Comparison of ENCODE assay signal across 1 cellular context in the genomic region with DNA sequence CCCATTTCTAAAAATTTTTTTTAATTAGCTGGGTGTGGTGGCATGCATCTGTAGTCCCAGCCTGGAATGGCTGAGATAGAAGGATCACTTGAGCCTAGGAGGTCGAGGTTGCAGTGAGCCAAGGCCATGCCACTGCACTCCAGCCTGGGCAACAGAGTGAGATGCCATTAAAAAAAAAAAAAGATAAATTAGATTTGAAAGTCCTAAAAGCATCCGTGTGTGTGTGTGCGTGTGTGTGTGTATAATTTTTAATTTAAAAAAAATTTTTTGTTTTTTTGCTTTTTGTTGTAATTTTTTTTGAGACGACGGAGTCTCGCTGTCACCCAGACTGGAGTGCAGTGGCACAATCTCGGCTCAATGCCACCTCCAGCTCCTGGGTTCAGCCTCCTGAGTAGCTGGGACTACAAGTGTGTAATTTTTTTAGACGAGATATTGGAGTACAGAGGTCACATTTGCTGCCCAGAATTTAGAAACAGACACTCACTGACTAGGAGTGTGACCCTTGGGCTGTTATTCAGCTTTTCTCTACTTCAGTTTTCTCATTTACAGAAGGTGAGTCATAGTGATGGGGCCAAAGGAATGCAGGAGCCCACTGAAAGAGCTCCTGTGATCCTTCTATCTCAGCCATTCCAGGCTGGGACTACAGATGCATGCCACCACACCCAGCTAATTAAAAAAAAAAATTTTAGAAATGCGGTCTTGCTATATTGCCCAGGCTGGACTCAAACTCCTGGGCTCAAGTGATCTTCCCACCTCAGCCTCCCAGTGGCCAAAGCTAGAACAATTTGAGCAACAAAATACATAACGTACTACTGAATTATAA.
TF ChIP-seq lines count a peak whose summit lies in the region.

No MANE protein-coding gene starts in this region.

TF ChIP-seq in HepG2, 621 proteins besides CTCF, POLR2A, EP300 and RAD21 (continued from another document and continues in another):
- TF ChIP-seq PHF21A (CRISPR knock-in tag; IDR thresholded peaks at IDR 0.05) (peak; percentile 77), ZNF761 (CRISPR knock-in tag; conservative IDR thresholded peaks at IDR 0.05) (0 out of 2 replicates have a peak, but pooled peaks have one; percentile 32), YEATS4 (CRISPR knock-in tag; IDR thresholded peaks at IDR 0.05; ENCODE audit: borderline replicate concordance) (0 out of 2 replicates have a peak, but pooled peaks have one; percentile 18), ZFYVE20 (CRISPR knock-in tag; IDR thresholded peaks at IDR 0.05; ENCODE audit: borderline replicate concordance, low read depth) (no peak), ARNT (IDR thresholded peaks at IDR 0.05) (no peak), RORA (CRISPR knock-in tag; IDR thresholded peaks at IDR 0.05) (0 out of 2 replicates have a peak, but pooled peaks have one; percentile 75), ZEB1 (IDR thresholded peaks at IDR 0.05; ENCODE audit: insufficient replicate concordance, low read depth) (no peak), ZNF816 (CRISPR knock-in tag; IDR thresholded peaks at IDR 0.05; ENCODE audit: borderline replicate concordance) (no peak), ZC3H13 (CRISPR knock-in tag; IDR thresholded peaks at IDR 0.05) (no peak), ZNF557 (CRISPR knock-in tag; IDR thresholded peaks at IDR 0.05) (no peak), ZNF746 (CRISPR knock-in tag; IDR thresholded peaks at IDR 0.05) (no peak), IRF1 (CRISPR knock-in tag; IDR thresholded peaks at IDR 0.05; ENCODE audit: low read depth) (no peak), ZNF574 (CRISPR knock-in tag; IDR thresholded peaks at IDR 0.05) (no peak), ZFP36L2 (CRISPR knock-in tag; IDR thresholded peaks at IDR 0.05) (no peak), SIN3A (IDR thresholded peaks at IDR 0.05; ENCODE audit: borderline replicate concordance, low read depth, low read length) (no peak), FOXK1 (CRISPR knock-in tag; IDR thresholded peaks at IDR 0.05; ENCODE audit: borderline replicate concordance, low read depth) (peak; percentile 47; the same call in 1 of the 2 replicates), ZBTB8A (CRISPR knock-in tag; IDR thresholded peaks at IDR 0.05; ENCODE audit: borderline replicate concordance, low read depth) (no peak), HIVEP1 (CRISPR knock-in tag; IDR thresholded peaks at IDR 0.05) (no peak), KIAA2018 (CRISPR knock-in tag; IDR thresholded peaks at IDR 0.05; ENCODE audit: borderline replicate concordance) (no peak), TEAD2 (CRISPR knock-in tag; IDR thresholded peaks at IDR 0.05) (no peak), LCORL (IDR thresholded peaks at IDR 0.05) (no peak; the same call in 1 of the 2 replicates), LCORL (CRISPR knock-in tag; IDR thresholded peaks at IDR 0.05) (peak; percentile 84), ZNF224 (CRISPR knock-in tag; IDR thresholded peaks at IDR 0.05) (no peak), STAG1 (CRISPR knock-in tag; IDR thresholded peaks at IDR 0.05) (peak; percentile 26; the same call in 1 of the 2 replicates), ZNF510 (CRISPR knock-in tag; IDR thresholded peaks at IDR 0.05; ENCODE audit: low read depth) (no peak), SMC3 (IDR thresholded peaks at IDR 0.05; ENCODE audit: low read length) (no peak), GZF1 (CRISPR knock-in tag; IDR thresholded peaks at IDR 0.05) (no peak), ZNF709 (CRISPR knock-in tag; IDR thresholded peaks at IDR 0.05) (no peak), ATF6 (CRISPR knock-in tag; conservative IDR thresholded peaks at IDR 0.05) (no peak), SP4 (CRISPR knock-in tag; IDR thresholded peaks at IDR 0.05) (no peak)
- TF ChIP-seq, protein P1, sequence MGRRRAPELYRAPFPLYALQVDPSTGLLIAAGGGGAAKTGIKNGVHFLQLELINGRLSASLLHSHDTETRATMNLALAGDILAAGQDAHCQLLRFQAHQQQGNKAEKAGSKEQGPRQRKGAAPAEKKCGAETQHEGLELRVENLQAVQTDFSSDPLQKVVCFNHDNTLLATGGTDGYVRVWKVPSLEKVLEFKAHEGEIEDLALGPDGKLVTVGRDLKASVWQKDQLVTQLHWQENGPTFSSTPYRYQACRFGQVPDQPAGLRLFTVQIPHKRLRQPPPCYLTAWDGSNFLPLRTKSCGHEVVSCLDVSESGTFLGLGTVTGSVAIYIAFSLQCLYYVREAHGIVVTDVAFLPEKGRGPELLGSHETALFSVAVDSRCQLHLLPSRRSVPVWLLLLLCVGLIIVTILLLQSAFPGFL (CRISPR knock-in tag; IDR thresholded peaks at IDR 0.05): no peak
- TF ChIP-seq, protein P2, sequence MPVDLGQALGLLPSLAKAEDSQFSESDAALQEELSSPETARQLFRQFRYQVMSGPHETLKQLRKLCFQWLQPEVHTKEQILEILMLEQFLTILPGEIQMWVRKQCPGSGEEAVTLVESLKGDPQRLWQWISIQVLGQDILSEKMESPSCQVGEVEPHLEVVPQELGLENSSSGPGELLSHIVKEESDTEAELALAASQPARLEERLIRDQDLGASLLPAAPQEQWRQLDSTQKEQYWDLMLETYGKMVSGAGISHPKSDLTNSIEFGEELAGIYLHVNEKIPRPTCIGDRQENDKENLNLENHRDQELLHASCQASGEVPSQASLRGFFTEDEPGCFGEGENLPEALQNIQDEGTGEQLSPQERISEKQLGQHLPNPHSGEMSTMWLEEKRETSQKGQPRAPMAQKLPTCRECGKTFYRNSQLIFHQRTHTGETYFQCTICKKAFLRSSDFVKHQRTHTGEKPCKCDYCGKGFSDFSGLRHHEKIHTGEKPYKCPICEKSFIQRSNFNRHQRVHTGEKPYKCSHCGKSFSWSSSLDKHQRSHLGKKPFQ (CRISPR knock-in tag; IDR thresholded peaks at IDR 0.05; ENCODE audit: insufficient replicate concordance): peak; percentile 22
- TF ChIP-seq, protein P3, sequence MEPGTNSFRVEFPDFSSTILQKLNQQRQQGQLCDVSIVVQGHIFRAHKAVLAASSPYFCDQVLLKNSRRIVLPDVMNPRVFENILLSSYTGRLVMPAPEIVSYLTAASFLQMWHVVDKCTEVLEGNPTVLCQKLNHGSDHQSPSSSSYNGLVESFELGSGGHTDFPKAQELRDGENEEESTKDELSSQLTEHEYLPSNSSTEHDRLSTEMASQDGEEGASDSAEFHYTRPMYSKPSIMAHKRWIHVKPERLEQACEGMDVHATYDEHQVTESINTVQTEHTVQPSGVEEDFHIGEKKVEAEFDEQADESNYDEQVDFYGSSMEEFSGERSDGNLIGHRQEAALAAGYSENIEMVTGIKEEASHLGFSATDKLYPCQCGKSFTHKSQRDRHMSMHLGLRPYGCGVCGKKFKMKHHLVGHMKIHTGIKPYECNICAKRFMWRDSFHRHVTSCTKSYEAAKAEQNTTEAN (CRISPR knock-in tag; conservative IDR thresholded peaks at IDR 0.05): peak; percentile 91
